ENCODE assay signal across 8 cellular contexts in the genomic region with DNA sequence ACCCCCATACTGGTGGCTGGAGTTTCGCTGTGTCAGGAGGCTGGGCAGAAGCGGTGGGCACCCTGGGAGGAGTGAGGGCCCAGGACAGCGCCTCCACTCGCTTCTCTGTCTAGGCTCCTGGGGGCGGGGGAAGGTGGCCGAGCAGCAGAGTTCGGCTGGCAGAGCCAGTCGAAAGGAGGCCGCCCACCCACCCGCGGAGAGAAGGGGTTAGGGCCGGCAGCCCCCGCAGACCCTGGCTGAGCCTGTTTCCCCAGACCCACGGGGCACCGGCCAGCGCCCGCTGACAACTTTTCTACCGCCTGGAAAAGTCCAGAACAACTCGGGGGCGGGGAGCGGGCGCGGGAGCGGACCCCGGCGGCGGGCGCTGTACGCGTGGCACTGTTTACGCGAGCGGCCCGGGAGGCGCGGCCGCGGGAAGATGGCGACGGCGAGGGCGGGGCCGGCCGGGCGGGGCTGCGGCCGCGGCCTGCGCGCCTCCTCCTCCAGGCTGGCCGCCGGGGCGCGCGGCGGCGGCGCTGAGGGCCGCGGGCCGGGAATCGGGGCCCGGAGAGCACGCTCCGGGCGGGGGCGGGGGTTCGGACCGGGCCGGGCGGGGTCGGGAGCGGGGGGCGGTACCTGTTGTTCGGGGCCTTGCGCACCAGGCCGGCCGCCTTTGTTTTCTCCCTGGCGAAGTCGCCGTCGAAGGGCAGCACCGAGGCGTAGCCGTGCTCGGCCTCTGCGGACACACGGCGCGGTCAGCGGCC. TPM values are rescaled to one million over a fixed set of nuclear protein-coding genes. Genes with fewer than 3 reads are reported as not detected.
DNase-seq lines count a peak whose midpoint lies in the region; ATAC-seq lines count a peak whose summit lies in the region.

No MANE protein-coding gene starts in this region.

- no peak overlapping the region for H3K27ac ChIP-seq in HUES6 (ENCODE audit: low read depth, low read length)
- H3K27ac ChIP-seq in effector memory CD4-positive, alpha-beta T cell (ENCODE audit: insufficient read depth, low read length, poor library complexity, severe bottlenecking), result peak overlapping the region; percentile 94
- H3K27ac ChIP-seq in mesendoderm (ENCODE audit: low read depth, low read length), result peak overlapping the region; percentile 62

- peak overlapping the region; percentile 25 for H3K18ac ChIP-seq in mesendoderm (ENCODE audit: low read length)

- no peaks in the 10 kb centered on the region for H3K9me3 Mint-ChIP-seq in stimulated activated memory B cell treated with anti-CD40 and anti-IgM and Interleukin-4, amounts not matched to agents 10 μg/mL and 1 μg/mL and 100 μg/mL, for 72 hours

- no peak overlapping the region for H2BK15ac ChIP-seq in mesendoderm (replicated peaks; ENCODE audit: low read depth)

- H3K4me1 Mint-ChIP-seq in stimulated activated memory B cell treated with anti-CD40 and anti-IgM and Interleukin-4, amounts not matched to agents 10 μg/mL and 1 μg/mL and 100 μg/mL, for 72 hours, result peaks cover 29% of the 10 kb centered on the region

- 0 out of 2 replicates have a peak, but pooled peaks cover 9% of the 10 kb centered on the region for H3K27me3 ChIP-seq in HUES6 (ENCODE audit: control insufficient read depth, insufficient read depth, low read length)
- no peaks in the 10 kb centered on the region for H3K27me3 ChIP-seq in effector memory CD4-positive, alpha-beta T cell (replicated peaks; ENCODE audit: control insufficient read depth, insufficient read depth, low read length, poor library complexity, severe bottlenecking)
- H3K27me3 ChIP-seq in mesendoderm (ENCODE audit: insufficient read depth, low read length, poor library complexity), result no peaks in the 10 kb centered on the region

- H3K79me2 ChIP-seq in mesendoderm (ENCODE audit: control insufficient read depth, insufficient read depth, low read length), result no peaks in the 10 kb centered on the region

- H3K4me3 ChIP-seq in HUES6 (ENCODE audit: low read depth, low read length) (peak overlapping the region; percentile 77), mesendoderm (ENCODE audit: low read length) (peak overlapping the region; percentile 65)
- peak overlapping the region; percentile 60 for H3K4me3 ChIP-seq in effector memory CD4-positive, alpha-beta T cell (ENCODE audit: insufficient read depth, low read depth, low read length, poor library complexity, severe bottlenecking)

- peak overlapping the region; percentile 90 for H3K56ac ChIP-seq in mesendoderm (ENCODE audit: low read length)

- WGBS in mesendoderm (ENCODE audit: extremely low coverage, insufficient coverage, low lambda C conversion rate), result no CpG with 5 or more reads among the region's 91 CpGs

- no peak overlapping the region for H4K5ac ChIP-seq in mesendoderm (ENCODE audit: low read length)

- H2AK5ac ChIP-seq in mesendoderm (ENCODE audit: low read length), result no peak overlapping the region

- H3K36me3 ChIP-seq in HUES6 (ENCODE audit: control insufficient read depth, insufficient read depth, low read length), result no peaks in the 10 kb centered on the region
- H3K36me3 ChIP-seq in effector memory CD4-positive, alpha-beta T cell (ENCODE audit: control insufficient read depth, insufficient read depth, low read length), result peaks cover 18% of the 10 kb centered on the region
- H3K36me3 ChIP-seq in mesendoderm (ENCODE audit: control insufficient read depth, insufficient read depth, low read length), result no peaks in the 10 kb centered on the region

- H3K4me3 Mint-ChIP-seq in stimulated activated memory B cell treated with anti-CD40 and anti-IgM and Interleukin-4, amounts not matched to agents 10 μg/mL and 1 μg/mL and 100 μg/mL, for 72 hours, result peak overlapping the region; percentile 83

- H3K9me3 ChIP-seq in HUES6 (ENCODE audit: control insufficient read depth, insufficient read depth, low read depth, low read length), result no peaks in the 10 kb centered on the region
- H3K9me3 ChIP-seq in effector memory CD4-positive, alpha-beta T cell (ENCODE audit: control insufficient read depth, low read length), result no peaks in the 10 kb centered on the region

- no peaks in the 10 kb centered on the region for H3K79me1 ChIP-seq in mesendoderm (ENCODE audit: low read length)

- peak overlapping the region; percentile 56 for H3K4me2 ChIP-seq in mesendoderm (ENCODE audit: low read length)

- no peak overlapping the region for H2BK120ac ChIP-seq in mesendoderm (ENCODE audit: low read depth, low read length)

- peak overlapping the region; percentile 85 for H3K27ac Mint-ChIP-seq in stimulated activated memory B cell treated with anti-CD40 and anti-IgM and Interleukin-4, amounts not matched to agents 10 μg/mL and 1 μg/mL and 100 μg/mL, for 72 hours

- no peak overlapping the region for H4K8ac ChIP-seq in mesendoderm (ENCODE audit: low read depth, low read length)

- peak overlapping the region; percentile 73 for H3K9ac ChIP-seq in HUES6 (ENCODE audit: low read length)
- H3K9ac ChIP-seq in mesendoderm (ENCODE audit: low read length), result peak overlapping the region; percentile 74

- no peak overlapping the region for H2BK5ac ChIP-seq in mesendoderm (ENCODE audit: low read length)

- DNase-seq in SIG-M5 treated with dmso at 0.1 percent for 504 hours (lab: John Stamatoyannopoulos, UW; ENCODE audit: unreplicated experiment) (peak; percentile 5), SIG-M5 (lab: John Stamatoyannopoulos, UW) (no peak), mesendoderm (peak; percentile 53)
- DNase-seq in activated CD4-positive, alpha-beta T cell treated with anti-CD3 and anti-CD28 coated beads, Interleukin-2, amount 50 U/mL, for 4 hours, result peak; percentile 18
- DNase-seq in effector memory CD4-positive, alpha-beta T cell, result peak; percentile 35 to 47 (median 44)

- H3K36me3 Mint-ChIP-seq in stimulated activated memory B cell treated with anti-CD40 and anti-IgM and Interleukin-4, amounts not matched to agents 10 μg/mL and 1 μg/mL and 100 μg/mL, for 72 hours, result no peaks in the 10 kb centered on the region

- H3K27me3 Mint-ChIP-seq in stimulated activated memory B cell treated with anti-CD40 and anti-IgM and Interleukin-4, amounts not matched to agents 10 μg/mL and 1 μg/mL and 100 μg/mL, for 72 hours, result no peaks in the 10 kb centered on the region

- no peak overlapping the region for H3K23ac ChIP-seq in mesendoderm (ENCODE audit: low read length)

- ATAC-seq in stimulated activated memory B cell treated with anti-CD40 and anti-IgM and Interleukin-4, amounts not matched to agents 10 μg/mL and 1 μg/mL and 100 μg/mL, for 72 hours, result peak; percentile 45
- no peak for ATAC-seq in GM18502 (IDR thresholded peaks at IDR 0.05; ENCODE audit: poor library complexity, unreplicated experiment)

- H3K4me1 ChIP-seq in HUES6 (ENCODE audit: control insufficient read depth, insufficient read depth, low read length) (no peaks in the 10 kb centered on the region; the same call in 1 of the 2 replicates), mesendoderm (ENCODE audit: control insufficient read depth, low read depth, low read length) (no peaks in the 10 kb centered on the region)
- peaks cover 27% of the 10 kb centered on the region for H3K4me1 ChIP-seq in effector memory CD4-positive, alpha-beta T cell (ENCODE audit: control insufficient read depth, insufficient read depth, low read length, poor library complexity, severe bottlenecking)

- H3K4ac ChIP-seq in mesendoderm (ENCODE audit: low read depth, low read length), result no peak overlapping the region

RNA-seq across cellular contexts. Expression of a gene that starts 0.6 kb away (rescaled TPM):
- polyA plus RNA-seq in mesendoderm (2013, experiment 1 of 2), result 10.1 TPM
- polyA plus RNA-seq in mesendoderm (2013, experiment 2 of 2), result 10.8 TPM

RNA-seq across cellular contexts. Expression of a gene that starts 19.4 kb away (rescaled TPM):
- polyA plus RNA-seq in mesendoderm (2013, experiment 1 of 2), result 15.8 TPM
- 15.6 TPM for polyA plus RNA-seq in mesendoderm (2013, experiment 2 of 2)

RNA-seq across cellular contexts. Expression of a gene that starts 19.4 kb away (rescaled TPM):
- 1.3 TPM for polyA plus RNA-seq in mesendoderm (2013, experiment 1 of 2)
- 1.3 TPM for polyA plus RNA-seq in mesendoderm (2013, experiment 2 of 2)
